ENCODE assay signal across 15 cellular contexts in genomic region chr19:15532779-15533521, GRCh38. TPM values are rescaled to one million over a fixed set of nuclear protein-coding genes. Genes with fewer than 3 reads are reported as not detected.
DNase-seq lines count a peak whose midpoint lies in the region; TF ChIP-seq lines count a peak whose summit lies in the region.
"Had no signal": no experiment of that assay in that cellular context is flagged by ENCODE, and none has a peak within 500 bp of the region (broad histone marks: within the 10 kb centered on the region; RNA-seq: fewer than 3 reads in every experiment).

No MANE protein-coding gene starts in this region.

- H3K4me1 ChIP-seq in HEK293 (ENCODE audit: control insufficient read depth, insufficient read depth, low read length), result no peaks in the 10 kb centered on the region

- H3K36me3 Mint-ChIP-seq in CD14-positive monocyte, result peaks cover 0 to 3% of the 10 kb centered on the region in 2 donors

- no peaks in the 10 kb centered on the region for H3K36me3 ChIP-seq in HEK293 (ENCODE audit: control insufficient read depth in 2 of 2, insufficient read depth in 1 of 2, low read length in 2 of 2)

- DNase-seq in CD14-positive monocyte (ENCODE audit: low spot score), result no peak
- DNase-seq in SIG-M5 treated with dmso at 0.1 percent for 504 hours (lab: John Stamatoyannopoulos, UW; ENCODE audit: unreplicated experiment), result peak; percentile 85
- DNase-seq in fibroblast of mammary gland (ENCODE audit: low read depth), result peak; percentile 11
- no peak for DNase-seq in GM19238 (ENCODE audit: insufficient read length, low spot score)
- no peak for DNase-seq in GOT3 (lab: John Stamatoyannopoulos, UW)
- no peak for DNase-seq in activated effector memory CD4-positive, alpha-beta T cell treated with anti-CD3 and anti-CD28 coated beads, Interleukin-2, amount 50 U/mL, for 16 hours
- no peak for DNase-seq in cardiac septum (ENCODE audit: low spot score)
- DNase-seq: activated gamma-delta T cell treated with Interleukin-2 at 50 U/mL for 16 hours, Calu3, foreskin melanocyte, small intestine, T-helper 9 cell had no signal

- H3K9me3 ChIP-seq in HEK293 (ENCODE audit: control insufficient read depth, insufficient read depth, low read depth, low read length), result no peaks in the 10 kb centered on the region

- POLR2A ChIA-PET in HEK293 (lab: Yijun Ruan, JAX), result no interaction called here

- peaks cover 0 to 8% (median 2%) of the 10 kb centered on the region in 3 donors for H3K27me3 Mint-ChIP-seq in CD14-positive monocyte (ENCODE audit: low read depth in 3 of 3)

- H3K4me3 ChIP-seq in HEK293 (ENCODE audit: low read depth, low read length), result no peak overlapping the region
- H3K4me3 ChIP-seq in fibroblast of mammary gland (ENCODE audit: control insufficient read depth, low read depth, low read length), result no peak overlapping the region

- peaks cover 12 to 22% (median 20%) of the 10 kb centered on the region in 7 donors for H3K9me3 Mint-ChIP-seq in CD14-positive monocyte

- CTCF ChIA-PET in HEK293 (lab: Yijun Ruan, JAX), result no interaction called here

- intact Hi-C loops in CD14-positive monocyte (cut with micrococcal nuclease) (no loop called here), cardiac septum (cut with DNase I) (no loop called here)

- no peak overlapping the region for H3K27ac ChIP-seq in HEK293 (ENCODE audit: extremely low read depth, low read depth, low read length)

- H3K27ac Mint-ChIP-seq in CD14-positive monocyte, result peak overlapping the region; percentile 89 to 96 (median 93)
- H3K27ac Mint-ChIP-seq: nephron had no signal

- peaks cover 41% of the 10 kb centered on the region for H3K4me1 Mint-ChIP-seq in CD14-positive monocyte
- H3K4me1 Mint-ChIP-seq: nephron had no signal

- TF ChIP-seq CTCF in CD14-positive monocyte (IDR thresholded peaks at IDR 0.05), result no peak
- no peak for TF ChIP-seq CTCF in HEK293 (tag by site-specific recombination; IDR thresholded peaks at IDR 0.05)
- TF ChIP-seq CTCF in fibroblast of mammary gland (conservative IDR thresholded peaks at IDR 0.05; ENCODE audit: control insufficient read depth, insufficient read depth, low read depth, low read length), result no peak

- peak overlapping the region; percentile 0 to 46 for H3K4me3 Mint-ChIP-seq in CD14-positive monocyte
- H3K4me3 Mint-ChIP-seq: nephron had no signal

TF ChIP-seq in HEK293, 187 proteins besides CTCF, POLR2A, EP300 and RAD21:
- TF ChIP-seq ZBTB49 (tag by site-specific recombination; IDR thresholded peaks at IDR 0.05; ENCODE audit: low read depth), result no peak
- TF ChIP-seq KLF1 (tag by site-specific recombination; IDR thresholded peaks at IDR 0.05), result peak; percentile 51
- TF ChIP-seq ZBTB7A (tag by site-specific recombination; IDR thresholded peaks at IDR 0.05; ENCODE audit: low read depth), result no peak
- TF ChIP-seq ZIC2 (tag by site-specific recombination; IDR thresholded peaks at IDR 0.05), result peak; percentile 31
- no peak for TF ChIP-seq ZNF140 (tag by site-specific recombination; IDR thresholded peaks at IDR 0.05)
- TF ChIP-seq KLF17 (tag by site-specific recombination; IDR thresholded peaks at IDR 0.05), result peak; percentile 51; the same call in 1 of the 2 replicates
- peak; percentile 52 for TF ChIP-seq GLIS1 (tag by site-specific recombination; IDR thresholded peaks at IDR 0.05)
- peak; percentile 97 for TF ChIP-seq SP7 (tag by site-specific recombination; IDR thresholded peaks at IDR 0.05)
- TF ChIP-seq ZNF600 (tag by site-specific recombination; IDR thresholded peaks at IDR 0.05), result no peak

RNA-seq across cellular contexts. Expression of gene CYP4F22, which starts 24.6 kb away (rescaled TPM):
- under 1 TPM; 0.08 to 0.33 TPM for polyA plus RNA-seq in CD14-positive monocyte
- not detected for total RNA-seq in cardiac septum
- total RNA-seq: Calu3 had no signal

RNA-seq across cellular contexts. Expression of gene PGLYRP2, which starts 53.6 kb away (rescaled TPM):
- under 1 TPM; 0.15 to 0.32 TPM for polyA plus RNA-seq in CD14-positive monocyte
- not detected for total RNA-seq in cardiac septum
- total RNA-seq: Calu3 had no signal
- polyA plus RNA-seq: keratinocyte had no signal

Comparison
In these comparisons a context has a peak if more than half of its experiments do, and no peak if none do; other contexts are left out.
1. DNase-seq: peak in SIG-M5 treated with dmso at 0.1 percent for 504 hours (single experiment) and fibroblast of mammary gland (single experiment); none in CD14-positive monocyte (single experiment), GM19238 (single experiment), GOT3 (single experiment), activated effector memory CD4-positive, alpha-beta T cell treated with anti-CD3 and anti-CD28 coated beads, Interleukin-2, amount 50 U/mL, for 16 hours (single experiment) and cardiac septum (single experiment).